10 cellular contexts compared by ENCODE assay signal in the genomic region with DNA sequence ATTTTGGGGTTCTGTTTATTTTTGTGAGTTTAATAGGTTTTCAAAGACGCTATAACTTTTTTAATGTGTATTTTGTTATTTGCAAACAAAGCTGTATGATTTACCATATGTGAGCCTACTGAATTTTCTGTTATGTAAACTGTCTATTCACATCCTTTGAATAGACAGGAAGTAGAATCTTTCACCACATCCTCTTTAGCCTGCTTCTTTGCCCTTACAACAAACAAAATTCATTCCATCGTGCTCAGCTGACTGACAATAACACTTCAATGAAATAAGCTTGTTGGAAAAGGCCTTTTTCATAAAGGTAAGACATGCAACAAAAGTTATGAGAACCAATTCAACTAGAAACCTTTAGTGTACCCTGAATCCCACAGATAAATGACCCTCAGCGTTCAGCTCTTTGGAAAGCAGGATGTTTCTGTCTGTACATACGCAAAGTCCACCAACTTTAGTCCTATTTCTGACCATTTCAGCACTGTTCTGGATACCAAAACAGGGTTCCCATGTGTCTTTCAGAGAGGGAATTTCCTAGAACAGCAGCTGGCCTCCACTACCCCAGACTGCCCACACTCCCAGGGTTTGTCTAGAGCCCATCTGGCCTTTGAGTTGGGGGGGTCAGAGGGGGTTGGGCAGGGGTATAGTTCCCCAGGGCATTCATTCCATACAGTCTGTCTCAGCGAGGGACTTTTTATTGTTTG.
DNase-seq lines count a peak whose midpoint lies in the region; ATAC-seq lines count a peak whose summit lies in the region.
"Had no signal": no experiment of that assay in that cellular context is flagged by ENCODE, and none has a peak within 500 bp of the region (broad histone marks: within the 10 kb centered on the region; RNA-seq: fewer than 3 reads in every experiment).

No MANE protein-coding gene starts in this region.

- H3K4me1 ChIP-seq in SJCRH30 (peaks cover 8% of the 10 kb centered on the region), aorta (ENCODE audit: control insufficient read depth in 1 of 2, insufficient read depth in 2 of 2, low read length in 2 of 2) (peaks cover 0 to 2% of the 10 kb centered on the region in 2 donors)

- no peaks in the 10 kb centered on the region for H3K36me3 ChIP-seq in SJCRH30
- no peaks in the 10 kb centered on the region for H3K36me3 ChIP-seq in aorta (ENCODE audit: control insufficient read depth in 1 of 2, insufficient read depth in 2 of 2, low read length in 1 of 2)
- H3K36me3 ChIP-seq: cardiac muscle cell, suprapubic skin had no signal

- ATAC-seq in Right ventricle myocardium inferior, result peak; percentile 82
- ATAC-seq in left ventricle myocardium superior, result peak; percentile 89
- ATAC-seq in aorta (ENCODE audit: low FRiP score), result peak; percentile 65
- ATAC-seq in GM19463 (IDR thresholded peaks at IDR 0.05; ENCODE audit: unreplicated experiment), result no peak

- no peak overlapping the region for H3K27ac ChIP-seq in SJCRH30
- peak overlapping the region; percentile 6 to 52 for H3K27ac ChIP-seq in aorta (ENCODE audit: low read depth in 1 of 2, low read length in 2 of 2)
- H3K27ac ChIP-seq: cardiac muscle cell, suprapubic skin had no signal

- DNase-seq in Right ventricle myocardium inferior (ENCODE audit: missing footprints), result no peak
- DNase-seq in cardiac septum (ENCODE audit: low spot score), result no peak
- DNase-seq in SJCRH30, result peak; percentile 5 to 8
- DNase-seq in left ventricle myocardium superior, result peak; percentile 44
- peak in 1 of 2 donors; percentile 51 for DNase-seq in aorta
- no peak for DNase-seq in AG20443 (ENCODE audit: low spot score)
- no peak for DNase-seq in NCI-H1694 (lab: John Stamatoyannopoulos, UW)

- H3K4me3 ChIP-seq in SJCRH30 (no peak overlapping the region), aorta (ENCODE audit: low read length in 2 of 2) (no peak overlapping the region)
- H3K4me3 ChIP-seq: cardiac muscle cell, suprapubic skin had no signal

- no peaks in the 10 kb centered on the region for H3K9me3 ChIP-seq in SJCRH30 (replicated peaks)
- H3K9me3 ChIP-seq in aorta (ENCODE audit: control insufficient read depth, low read length), result no peaks in the 10 kb centered on the region
- H3K9me3 ChIP-seq: suprapubic skin had no signal

- intact Hi-C loops in Right ventricle myocardium inferior (cut with DNase I), result no loop called here
- intact Hi-C loops in cardiac septum (cut with DNase I), result loop anchor here (5.0 kb wide), 1 partner anchor 66 kb away; no protein-coding TSS in a partner anchor
- intact Hi-C loops in left ventricle myocardium superior (cut with micrococcal nuclease), result no loop called here
- intact Hi-C loops in aorta (cut with DNase I), result no loop called here

- H3K27me3 ChIP-seq in SJCRH30, result no peaks in the 10 kb centered on the region
- no peaks in the 10 kb centered on the region for H3K27me3 ChIP-seq in aorta (ENCODE audit: control insufficient read depth in 1 of 2, insufficient read depth in 2 of 2, low read length in 1 of 2)
- H3K27me3 ChIP-seq: cardiac muscle cell, suprapubic skin had no signal

- WGBS in aorta, 2 donors, result 25 to 32% methylated on average over 5 of the region's 5 CpGs

Comparison
In these comparisons a context has a peak if more than half of its experiments do, and no peak if none do; other contexts are left out.
1. DNase-seq: peak in SJCRH30 (2 of 2) and left ventricle myocardium superior (single experiment); none in Right ventricle myocardium inferior (single experiment), cardiac septum (single experiment), AG20443 (single experiment) and NCI-H1694 (single experiment).